11 cellular contexts compared by ENCODE assay signal in the genomic region with DNA sequence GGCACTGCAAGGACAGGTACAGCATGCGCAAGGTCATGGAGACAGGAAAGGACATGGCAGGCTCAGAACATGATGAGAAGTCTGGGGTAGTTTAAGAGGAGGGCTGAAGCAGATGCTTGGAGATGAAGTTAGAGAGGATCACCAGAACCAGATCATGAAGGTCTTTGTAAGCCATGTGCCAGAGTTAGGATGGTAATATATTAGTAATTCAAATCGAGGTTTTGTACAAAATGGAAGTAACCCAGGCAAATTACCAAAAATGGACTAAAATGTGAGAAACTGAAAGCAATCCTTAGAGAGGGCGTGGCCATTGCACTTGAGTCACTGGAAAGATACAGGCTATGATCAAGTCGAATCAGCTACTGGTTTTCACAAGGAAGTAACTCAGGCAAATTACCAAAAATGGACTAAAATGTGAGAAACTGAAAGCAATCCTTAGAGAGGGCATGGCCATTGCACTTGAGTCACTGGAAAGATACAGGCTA. TPM values are rescaled to one million over a fixed set of nuclear protein-coding genes. Genes with fewer than 3 reads are reported as not detected.
DNase-seq lines count a peak whose midpoint lies in the region; ATAC-seq, FAIRE-seq and TF ChIP-seq lines count a peak whose summit lies in the region.
"Had no signal": no experiment of that assay in that cellular context is flagged by ENCODE, and none has a peak within 500 bp of the region (broad histone marks: within the 10 kb centered on the region; RNA-seq: fewer than 3 reads in every experiment).

No MANE protein-coding gene starts in this region.

- CTCF ChIA-PET in A549 (lab: Yijun Ruan, JAX) (no interaction called here), K562 (lab: Yijun Ruan, JAX; ENCODE audit: low intra/inter-chr PET ratio) (no interaction called here)

- intact Hi-C loops in K562 (cut with micrococcal nuclease), result no loop called here

- ATAC-seq in A549 (0 out of 6 replicates have a peak, but pooled peaks of 1 of the 2 experiments have one; percentile 27), GM18868 (IDR thresholded peaks at IDR 0.05; ENCODE audit: unreplicated experiment) (peak; percentile 64), K562 (peak; percentile 60)
- ATAC-seq: right cardiac atrium had no signal

- H3K9me3 ChIP-seq in A549 (no peaks in the 10 kb centered on the region), K562 (replicated peaks; ENCODE audit: control insufficient read depth, insufficient read depth, low read depth, low read length) (no peaks in the 10 kb centered on the region), right atrium auricular region (no peaks in the 10 kb centered on the region)

- H3K79me2 ChIP-seq in K562 (ENCODE audit: control insufficient read depth, insufficient read depth, low read length), result no peaks in the 10 kb centered on the region

- in situ Hi-C loops in K562 (cut with MboI), result no loop called here

- peak overlapping the region; percentile 59; the same call in 1 of the 2 replicates for H2AFZ ChIP-seq in K562 (ENCODE audit: low read depth, low read length)

- peak in 1 of 2 experiments; percentile 69 for DNase-seq in A549 (ENCODE audit: low read depth in 1 of 2, low spot score in 1 of 2)
- peak; percentile 78 for DNase-seq in HT1080 (ENCODE audit: low read depth)
- DNase-seq in K562 (ENCODE audit: extremely low read depth in 1 of 4, low spot score in 3 of 4), result peak in 1 of 4 experiments; percentile 23
- DNase-seq in NCI-H446 treated with DMSO at 0.1 percent for 48 hours (lab: John Stamatoyannopoulos, UW), result no peak
- no peak for DNase-seq in HUDEP-2 (lab: John Stamatoyannopoulos, UW; ENCODE audit: unreplicated experiment in 76 of 76)
- no peak for DNase-seq in NCI-H2227 (lab: John Stamatoyannopoulos, UW; ENCODE audit: unreplicated experiment)
- no peak for DNase-seq in right atrium auricular region (ENCODE audit: low spot score)
- DNase-seq: central memory CD4-positive, alpha-beta T cell had no signal

- no peaks in the 10 kb centered on the region for H4K20me1 ChIP-seq in K562 (replicated peaks; ENCODE audit: control insufficient read depth, insufficient read depth, low read length)

- no peak for TF ChIP-seq EP300 in A549 (IDR thresholded peaks at IDR 0.05)
- no peak; the same call in 1 of the 2 replicates for TF ChIP-seq EP300 in K562 (IDR thresholded peaks at IDR 0.05; ENCODE audit: low read length)

- WGBS in A549 (ENCODE audit: missing lambda C conversion rate), result 38% methylated on average over 4 of the region's 4 CpGs
- WGBS in K562 (ENCODE audit: insufficient coverage, low coverage, missing lambda C conversion rate), result 25% methylated on average over 4 of the region's 4 CpGs

- TF ChIP-seq CTCF in A549 (IDR thresholded peaks at IDR 0.05), result no peak
- TF ChIP-seq CTCF in K562 (IDR thresholded peaks at IDR 0.05 in 2 of 3, conservative IDR thresholded peaks at IDR 0.05 in 1 of 3; ENCODE audit: insufficient read depth in 2 of 3, low read depth in 1 of 3, low read length in 3 of 3), result no peak
- TF ChIP-seq CTCF in right atrium auricular region (IDR thresholded peaks at IDR 0.05), result no peak

- BruUV-seq in K562 (replicated peaks; lab: Mats Ljungman, UMichigan), result no TSS peak

- peak overlapping the region; percentile 53 for H3K4me2 ChIP-seq in A549
- 0 out of 2 replicates have a peak overlapping the region, but pooled peaks have one; percentile 12 for H3K4me2 ChIP-seq in K562 (ENCODE audit: insufficient read depth, low read length)

- no peak overlapping the region for H3K9ac ChIP-seq in K562 (ENCODE audit: insufficient read depth in 1 of 2, low read depth in 2 of 2, low read length in 2 of 2)

- FAIRE-seq in A549 (lab: Jason Lieb, UNC), result no peak
- FAIRE-seq in K562 (lab: Jason Lieb, UNC), result no peak

- H3K4me1 ChIP-seq in A549, result 0 out of 3 replicates have a peak, but pooled peaks cover 3% of the 10 kb centered on the region
- no peaks in the 10 kb centered on the region; a peak in 2 of 5 replicates for H3K4me1 ChIP-seq in K562 (replicated peaks in 1 of 2; ENCODE audit: control insufficient read depth in 2 of 2, insufficient read depth in 2 of 2, low read length in 2 of 2)
- no peaks in the 10 kb centered on the region for H3K4me1 ChIP-seq in right atrium auricular region

- no peaks in the 10 kb centered on the region for H3K27me3 ChIP-seq in K562 (ENCODE audit: control insufficient read depth in 2 of 2, insufficient read depth in 2 of 2, low read length in 2 of 2)
- no peaks in the 10 kb centered on the region for H3K27me3 ChIP-seq in right atrium auricular region

- H3K4me3 ChIP-seq in A549 (no peak overlapping the region), K562 (no peak overlapping the region), right atrium auricular region (no peak overlapping the region)

- H3K36me3 ChIP-seq in K562 (ENCODE audit: control insufficient read depth, insufficient read depth, low read length) (no peaks in the 10 kb centered on the region), right atrium auricular region (no peaks in the 10 kb centered on the region)

- H3K27ac ChIP-seq in A549 (no peak overlapping the region), K562 (ENCODE audit: extremely low read depth, low read depth, low read length) (peak overlapping the region; percentile 63; the same call in 1 of the 3 replicates), right atrium auricular region (no peak overlapping the region)

- TF ChIP-seq RAD21 in A549 (conservative IDR thresholded peaks at IDR 0.05 in 1 of 2, IDR thresholded peaks at IDR 0.05 in 1 of 2) (no peak), K562 (CRISPR knock-in tag; conservative IDR thresholded peaks at IDR 0.05 in 1 of 2, IDR thresholded peaks at IDR 0.05 in 1 of 2) (no peak)

- TF ChIP-seq POLR2A in A549 (IDR thresholded peaks at IDR 0.05; ENCODE audit: low read length) (no peak), K562 (conservative IDR thresholded peaks at IDR 0.05) (no peak)

- H3K9me1 ChIP-seq in K562 (ENCODE audit: control insufficient read depth, insufficient read depth, low read length), result no peaks in the 10 kb centered on the region

- POLR2A ChIA-PET in A549 (lab: Yijun Ruan, JAX) (no interaction called here), K562 (lab: Yijun Ruan, JAX) (no interaction called here)

TF ChIP-seq in A549, 52 proteins besides CTCF, POLR2A, EP300 and RAD21:
- no peak for TF ChIP-seq HOXB5 (CRISPR knock-in tag; IDR thresholded peaks at IDR 0.05)
- TF ChIP-seq, protein P1, sequence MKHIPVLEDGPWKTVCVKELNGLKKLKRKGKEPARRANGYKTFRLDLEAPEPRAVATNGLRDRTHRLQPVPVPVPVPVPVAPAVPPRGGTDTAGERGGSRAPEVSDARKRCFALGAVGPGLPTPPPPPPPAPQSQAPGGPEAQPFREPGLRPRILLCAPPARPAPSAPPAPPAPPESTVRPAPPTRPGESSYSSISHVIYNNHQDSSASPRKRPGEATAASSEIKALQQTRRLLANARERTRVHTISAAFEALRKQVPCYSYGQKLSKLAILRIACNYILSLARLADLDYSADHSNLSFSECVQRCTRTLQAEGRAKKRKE (CRISPR knock-in tag; IDR thresholded peaks at IDR 0.05; ENCODE audit: low read depth), result no peak
- TF ChIP-seq TFCP2L1 (CRISPR knock-in tag; IDR thresholded peaks at IDR 0.05), result no peak

TF ChIP-seq in K562, 482 proteins besides CTCF, POLR2A, EP300 and RAD21 (continues in another document):
- TF ChIP-seq ZNF197 (CRISPR knock-in tag; IDR thresholded peaks at IDR 0.05; ENCODE audit: low read depth) (no peak), MYNN (IDR thresholded peaks at IDR 0.05) (no peak), MYNN (CRISPR knock-in tag; IDR thresholded peaks at IDR 0.05) (no peak)

RNA-seq across cellular contexts. Expression of a gene that starts 13.5 kb away (rescaled TPM):
- polyA plus RNA-seq in A549 (2011; rRNA removed) (not detected in 2 replicates), A549 (2017; fragmentation: RNase III; extraction: RNeasy Plus Mini Kit Qiagen cat#74134 plus additional on column Dnase treatment) (not detected in 3 replicates), K562 (2011; rRNA removed) (0.06 TPM in 1 of 2 replicates, not detected in the other), K562 (2014; fragmentation: Illumina TruSeq; extraction: Trizol) (0.04 TPM in 1 of 2 replicates, not detected in the other), K562 (2014; fragmentation: Nextera tagmentation; extraction: Ambion mirVana) (under 1 TPM in 1 of 2 experiments, not detected in 1; 0.03 TPM), K562 (2014; rRNA removed) (not detected in 2 replicates)
- polyA plus RNA-seq in A549 (2012; cell fraction: cytosol; rRNA removed), result not detected in 2 replicates
- polyA plus RNA-seq in A549 (2012; cell fraction: nucleus; rRNA removed), result not detected in 2 replicates
- polyA minus RNA-seq in A549 (2011; rRNA and poly(A)+ RNA removed), result not detected in 2 replicates
- total RNA-seq in HT1080 (2014; rRNA removed; shearing (Covaris generic)), result not detected in 2 replicates
- not detected in 2 replicates for polyA plus RNA-seq in HT1080 (2015; cell fraction: cytosol; rRNA removed)
- not detected in 2 replicates for polyA plus RNA-seq in HT1080 (2015; cell fraction: nucleus; rRNA removed)
- total RNA-seq in K562 (2011; cell fraction: chromatin; rRNA removed; ENCODE audit: low replicate concordance), result not detected in 2 replicates
- total RNA-seq in K562 (2011; cell fraction: nucleolus; rRNA removed), result not detected in 2 replicates
- total RNA-seq in K562 (2011; cell fraction: nucleoplasm; rRNA removed), result not detected in 2 replicates
- total RNA-seq in K562 (2014; rRNA removed) (not detected in 2 replicates), K562 (2014; rRNA removed; fragmentation: Illumina TruSeq; extraction: Trizol) (not detected in 2 replicates), K562 (2015; rRNA removed; fragmentation: Illumina TruSeq; extraction: Trizol) (not detected in 2 replicates), K562 (2021) (not detected in 2 replicates), right atrium auricular region (not detected)
- not detected in 2 replicates for polyA plus RNA-seq in K562 (2011; cell fraction: cytosol; rRNA removed)
- not detected in 2 replicates for polyA plus RNA-seq in K562 (2011; cell fraction: nucleus; rRNA removed)
- 0.03 and 0.10 TPM in 2 replicates for polyA plus RNA-seq in K562 (2012)
- not detected in 2 replicates for polyA minus RNA-seq in K562 (2011; rRNA and poly(A)+ RNA removed)
- polyA minus RNA-seq in K562 (2011; cell fraction: cytosol; rRNA and poly(A)+ RNA removed), result not detected in 2 replicates
- polyA minus RNA-seq in K562 (2011; cell fraction: nucleus; rRNA and poly(A)+ RNA removed), result not detected in 2 replicates
- total RNA-seq: NCI-H460 had no signal
